In the genomic region with DNA sequence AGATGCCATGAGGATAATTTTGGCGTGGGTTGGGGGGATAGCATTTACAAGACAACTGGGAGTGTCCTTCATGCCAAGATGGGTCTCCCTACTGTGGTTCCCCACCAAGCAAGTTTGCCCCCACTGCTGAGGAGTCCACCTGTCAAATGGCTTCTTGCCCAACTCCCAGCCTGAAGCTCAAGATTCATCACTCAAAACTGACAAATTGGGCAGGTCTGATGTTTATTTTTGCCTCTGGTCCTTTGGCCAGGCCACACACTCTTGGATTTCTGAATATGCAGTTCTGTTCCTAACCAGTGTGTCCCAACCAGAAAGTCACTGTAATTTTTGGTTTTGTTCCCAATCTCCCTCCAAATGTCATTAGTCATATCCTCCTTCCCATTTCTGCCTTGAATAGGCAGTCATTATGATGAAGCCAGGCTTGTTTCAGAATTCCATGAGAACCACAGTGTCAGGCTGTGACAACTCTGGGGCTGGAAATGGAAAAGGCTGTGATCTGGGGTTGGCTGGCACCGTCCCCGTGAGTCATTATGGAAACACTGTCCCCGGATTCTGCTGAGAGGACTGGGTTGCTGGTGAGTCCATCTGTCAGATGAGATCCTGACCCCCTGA, we compare ENCODE assay signal across 9 cellular contexts. TPM values are rescaled to one million over a fixed set of nuclear protein-coding genes. Genes with fewer than 3 reads are reported as not detected.
A peak's percentile ranks its signal among the peaks of the same experiment; 100 is the strongest.
DNase-seq lines count a peak whose midpoint lies in the region; ATAC-seq and TF ChIP-seq lines count a peak whose summit lies in the region.
"Had no signal": no experiment of that assay in that cellular context is flagged by ENCODE, and none has a peak within 500 bp of the region (broad histone marks: within the 10 kb centered on the region; RNA-seq: fewer than 3 reads in every experiment).

No MANE protein-coding gene starts in this region.

- intact Hi-C loops in heart right ventricle (cut with DNase I), result loop anchor here in 1 of 10 donors (1.0 kb wide), 1 partner anchor 24 kb away; no protein-coding TSS in a partner anchor
- intact Hi-C loops in sciatic nerve (cut with DNase I), result no loop called here

- H3K27me3 ChIP-seq in heart right ventricle, result no peaks in the 10 kb centered on the region

- in situ Hi-C loops in astrocyte of the cerebellum (cut with HindIII; ENCODE audit: low sequenced_read_pairs), result no loop called here

- H3K9me3 ChIP-seq in heart right ventricle, result peaks cover 0 to 6% (median 0%) of the 10 kb centered on the region in 11 donors

- ATAC-seq in heart right ventricle (peak; percentile 65 to 95 (median 94)), sciatic nerve (peak; percentile 67), GM19328 (IDR thresholded peaks at IDR 0.05; ENCODE audit: unreplicated experiment) (no peak)
- ATAC-seq: activated CD4-positive, CD25-positive, alpha-beta regulatory T cell treated with anti-CD3 and anti-CD28 coated beads, Interleukin-2, amount 50 U/mL, for 24 hours had no signal

- 43 to 61% methylated on average over 4 of the region's 4 CpGs for WGBS in heart right ventricle, 2 donors

- peaks cover 6 to 23% (median 18%) of the 10 kb centered on the region in 9 donors for H3K4me1 ChIP-seq in heart right ventricle

- H3K4me3 ChIP-seq in astrocyte of the cerebellum (ENCODE audit: low read depth, low read length) (no peak overlapping the region), heart right ventricle (no peak overlapping the region)

- H3K36me3 ChIP-seq in heart right ventricle, result no peaks in the 10 kb centered on the region

- TF ChIP-seq CTCF in astrocyte of the cerebellum (IDR thresholded peaks at IDR 0.05; ENCODE audit: low read depth, low read length, missing control alignments), result no peak
- TF ChIP-seq CTCF in heart right ventricle (IDR thresholded peaks at IDR 0.05), result no peak

- H3K27ac ChIP-seq in heart right ventricle, result peak overlapping the region in 9 of 10 donors; percentile 48 to 76 (median 70)

- DNase-seq in H4 (ENCODE audit: low spot score) (peak; percentile 84), astrocyte of the cerebellum (ENCODE audit: low read depth) (peak; percentile 9), heart right ventricle (peak; percentile 47 to 62), sciatic nerve (ENCODE audit: low spot score) (no peak), OCI-M2 (lab: John Stamatoyannopoulos, UW; ENCODE audit: unreplicated experiment) (no peak), NCI-H526 (lab: John Stamatoyannopoulos, UW) (no peak)
- no peak for DNase-seq in activated T-cell treated with anti-CD3 and anti-CD28 coated beads, Interleukin-2, amount 50 U/mL, for 48 hours

RNA-seq across cellular contexts. Expression of a gene that starts 29.3 kb away (rescaled TPM):
- 16.7 and 21.0 TPM in 2 replicates for total RNA-seq in H4 (2014; rRNA removed; shearing (Covaris generic))
- total RNA-seq in heart right ventricle, result 100 to 1,000 TPM; 121 to 194 (median 173) TPM
- 10 to 100 TPM; 31.2 to 67.7 TPM for polyA plus RNA-seq in heart right ventricle
- total RNA-seq in sciatic nerve, result 75.9 TPM

Comparison
In these comparisons a context has a peak if more than half of its experiments do, and no peak if none do; other contexts are left out.
1. DNase-seq: peak in H4 (single experiment), astrocyte of the cerebellum (single experiment) and heart right ventricle (2 of 2); none in sciatic nerve (single experiment), OCI-M2 (single experiment), NCI-H526 (0 of 2) and activated T-cell treated with anti-CD3 and anti-CD28 coated beads, Interleukin-2, amount 50 U/mL, for 48 hours (0 of 2).